8 cellular contexts compared by ENCODE assay signal in genomic region chr13:50801087-50801931, GRCh38. TPM values are rescaled to one million over a fixed set of nuclear protein-coding genes. Genes with fewer than 3 reads are reported as not detected.
DNase-seq lines count a peak whose midpoint lies in the region; ATAC-seq and TF ChIP-seq lines count a peak whose summit lies in the region.

No MANE protein-coding gene starts in this region.

- H3K4me3 Mint-ChIP-seq in activated T-cell treated with anti-CD3 and anti-CD28 coated beads, Interleukin-2, amount 50 U/mL, for 4 hours, result no peak overlapping the region
- H3K4me3 Mint-ChIP-seq in neural crest cell, result peak overlapping the region; percentile 3

- peak; percentile 93 for TF ChIP-seq CTCF in OCI-LY7 (conservative IDR thresholded peaks at IDR 0.05; ENCODE audit: low read length)
- peak; percentile 84 for TF ChIP-seq CTCF in fibroblast of mammary gland (conservative IDR thresholded peaks at IDR 0.05; ENCODE audit: control insufficient read depth, insufficient read depth, low read depth, low read length)
- peak; percentile 85 for TF ChIP-seq CTCF in neural crest cell (conservative IDR thresholded peaks at IDR 0.05)

- ATAC-seq in GM21526 (IDR thresholded peaks at IDR 0.05; ENCODE audit: low FRiP score, unreplicated experiment), result peak; percentile 86
- peak; percentile 93 to 96 for ATAC-seq in activated T-cell treated with anti-CD3 and anti-CD28 coated beads, Interleukin-2, amount 50 U/mL, for 4 hours

- H3K4me3 ChIP-seq in OCI-LY7 (ENCODE audit: low read depth, low read length, poor library complexity, severe bottlenecking) (no peak overlapping the region), fibroblast of mammary gland (ENCODE audit: control insufficient read depth, low read depth, low read length) (no peak overlapping the region)

- peaks cover 3% of the 10 kb centered on the region for H3K36me3 Mint-ChIP-seq in activated T-cell treated with anti-CD3 and anti-CD28 coated beads, Interleukin-2, amount 50 U/mL, for 4 hours (ENCODE audit: insufficient read depth)
- peaks cover 3% of the 10 kb centered on the region for H3K36me3 Mint-ChIP-seq in neural crest cell (ENCODE audit: low read depth)

- POLR2A ChIA-PET in OCI-LY7 (lab: Charles Lee), result interaction anchor here (0.5 to 1.3 kb wide), 7 partner anchors 9 to 275 kb away, joined by 3 to 9 read pairs (median 4); no protein-coding TSS in a partner anchor

- peak; percentile 26 for DNase-seq in DMS53 treated with DMSO at 0.1 percent for 48 hours (lab: John Stamatoyannopoulos, UW; ENCODE audit: unreplicated experiment)
- peak; percentile 51 for DNase-seq in HuH-7.5 (ENCODE audit: low spot score)
- DNase-seq in OCI-LY7 (ENCODE audit: low spot score), result peak; percentile 90
- peak; percentile 48 for DNase-seq in activated T-cell treated with anti-CD3 and anti-CD28 coated beads, Interleukin-2, amount 50 U/mL, for 4 hours
- DNase-seq in fibroblast of mammary gland (ENCODE audit: low read depth), result peak; percentile 79
- DNase-seq in neural crest cell (ENCODE audit: low read depth, low spot score), result peak; percentile 73
- peak; percentile 92 for DNase-seq in superior temporal gyrus (ENCODE audit: extremely low spot score)

- H3K4me1 ChIP-seq in OCI-LY7 (ENCODE audit: insufficient read depth, low read length, poor library complexity, severe bottlenecking), result peaks cover 35% of the 10 kb centered on the region

- BruUV-seq in OCI-LY7 (replicated peaks; lab: Mats Ljungman, UMichigan), result no TSS peak

- intact Hi-C loops in OCI-LY7 (cut with micrococcal nuclease; ENCODE audit: unreplicated experiment), result loop anchor here (1.0 to 10.0 kb wide), 9 partner anchors 45 to 718 kb away; no protein-coding TSS in a partner anchor

- H3K4me1 Mint-ChIP-seq in activated T-cell treated with anti-CD3 and anti-CD28 coated beads, Interleukin-2, amount 50 U/mL, for 4 hours (ENCODE audit: low read depth), result peaks cover 8% of the 10 kb centered on the region
- H3K4me1 Mint-ChIP-seq in neural crest cell, result peaks cover 32% of the 10 kb centered on the region

- CTCF ChIA-PET in OCI-LY7 (lab: Charles Lee; ENCODE audit: unreplicated experiment), result interaction anchor here (0.5 to 1.8 kb wide), 7 partner anchors 45 to 825 kb away, joined by 3 to 17 read pairs (median 4); no protein-coding TSS in a partner anchor

- no peaks in the 10 kb centered on the region for H3K79me2 ChIP-seq in OCI-LY7 (ENCODE audit: insufficient read depth, low read depth, low read length)

- H3K27ac ChIP-seq in OCI-LY7 (ENCODE audit: low read depth, low read length, poor library complexity, severe bottlenecking), result peak overlapping the region; percentile 2

- H3K9me3 Mint-ChIP-seq in activated T-cell treated with anti-CD3 and anti-CD28 coated beads, Interleukin-2, amount 50 U/mL, for 4 hours, result peaks cover 8% of the 10 kb centered on the region
- peaks cover 5% of the 10 kb centered on the region for H3K9me3 Mint-ChIP-seq in neural crest cell

- no peaks in the 10 kb centered on the region for H3K9me2 ChIP-seq in OCI-LY7 (ENCODE audit: insufficient read depth, low read length)

- no peaks in the 10 kb centered on the region; the same call in 1 of the 2 replicates for H3K36me3 ChIP-seq in OCI-LY7 (ENCODE audit: insufficient read depth, low read length)

- H3K9me3 ChIP-seq in OCI-LY7 (ENCODE audit: low read length), result peaks cover 14% of the 10 kb centered on the region; the same call in 1 of the 2 replicates

- peak overlapping the region; percentile 68; the same call in 1 of the 2 replicates for H2AFZ ChIP-seq in OCI-LY7 (ENCODE audit: low read length)

- H3K27ac Mint-ChIP-seq in neural crest cell (ENCODE audit: unreplicated experiment), result no peak overlapping the region

- no peaks in the 10 kb centered on the region for H4K20me1 ChIP-seq in OCI-LY7 (ENCODE audit: insufficient read depth, low read length)

- H3K27me3 Mint-ChIP-seq in activated T-cell treated with anti-CD3 and anti-CD28 coated beads, Interleukin-2, amount 50 U/mL, for 4 hours (ENCODE audit: low read depth), result no peaks in the 10 kb centered on the region
- no peaks in the 10 kb centered on the region for H3K27me3 Mint-ChIP-seq in neural crest cell (ENCODE audit: low read depth)

- peak overlapping the region; percentile 49 for H3K4me2 ChIP-seq in OCI-LY7 (ENCODE audit: low read length)

RNA-seq across cellular contexts. Expression of gene DLEU7, which starts 42.2 kb away (rescaled TPM):
- total RNA-seq in OCI-LY7 (2014; rRNA removed; shearing (Covaris generic)), result not detected in 2 replicates
- total RNA-seq in OCI-LY7 (2022), result not detected in 2 replicates
- not detected for total RNA-seq in activated T-cell treated with anti-CD3 and anti-CD28 coated beads, Interleukin-2, amount 50 U/mL, for 4 hours
- total RNA-seq in neural crest cell, result 0.51 and 0.98 TPM in 2 replicates

Comparison
In these comparisons a context has a peak if more than half of its experiments do, and no peak if none do; other contexts are left out.
1. DNase-seq: peak in every context shown above with its lines; median percentile 92 in superior temporal gyrus; 90 in OCI-LY7; 79 in fibroblast of mammary gland; 73 in neural crest cell; 51 in HuH-7.5; 48 in activated T-cell treated with anti-CD3 and anti-CD28 coated beads, Interleukin-2, amount 50 U/mL, for 4 hours; 26 in DMS53 treated with DMSO at 0.1 percent for 48 hours.